9 cellular contexts compared by ENCODE assay signal in genomic region chr7:54841772-54842707, GRCh38.
DNase-seq lines count a peak whose midpoint lies in the region; ATAC-seq and TF ChIP-seq lines count a peak whose summit lies in the region.
"Had no signal": no experiment of that assay in that cellular context is flagged by ENCODE, and none has a peak within 500 bp of the region (broad histone marks: within the 10 kb centered on the region; RNA-seq: fewer than 3 reads in every experiment).

No MANE protein-coding gene starts in this region.

- DNase-seq in AG20443 (ENCODE audit: low spot score): peak; percentile 41
- peak; percentile 32 for DNase-seq in kidney tubule cell (ENCODE audit: low spot score)
- DNase-seq in stimulated activated naive CD4-positive, alpha-beta T cell treated with Interleukin-2 at 50 U/mL for 16 hours (lab: John Stamatoyannopoulos, UW): no peak
- DNase-seq: naive B cell had no signal

- peak overlapping the region; percentile 39 for H3K27ac ChIP-seq in VCaP

- ATAC-seq in HG02870 (IDR thresholded peaks at IDR 0.05; ENCODE audit: unreplicated experiment): peak; percentile 48
- ATAC-seq in HG03039 (IDR thresholded peaks at IDR 0.05; ENCODE audit: unreplicated experiment): no peak
- ATAC-seq in GM19351 (IDR thresholded peaks at IDR 0.05; ENCODE audit: unreplicated experiment): no peak
- no peak for ATAC-seq in HG03342 (IDR thresholded peaks at IDR 0.05; ENCODE audit: unreplicated experiment)

- TF ChIP-seq CTCF in VCaP (conservative IDR thresholded peaks at IDR 0.05): peak; percentile 74
